25 cellular contexts compared by ENCODE assay signal in the genomic region with DNA sequence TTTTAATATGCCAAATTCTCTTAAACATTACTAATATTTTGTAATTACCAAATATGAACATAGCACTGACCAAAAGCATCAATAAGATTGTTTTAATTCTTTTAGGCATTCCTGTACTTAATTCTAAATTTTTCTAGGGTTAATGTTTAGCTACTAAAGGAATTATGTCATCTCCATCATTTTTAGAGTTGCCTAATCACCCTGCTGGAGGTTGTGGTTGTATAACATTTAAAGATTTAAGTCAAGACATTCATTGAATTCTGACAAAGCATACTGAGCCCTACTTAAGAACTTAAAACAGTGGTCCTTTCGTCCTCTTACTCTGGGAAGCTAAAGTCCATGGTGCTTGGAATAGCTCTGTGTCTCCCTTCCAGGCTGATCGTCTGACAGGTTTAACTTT. TPM values are rescaled to one million over a fixed set of nuclear protein-coding genes. Genes with fewer than 3 reads are reported as not detected.
DNase-seq lines count a peak whose midpoint lies in the region; FAIRE-seq and TF ChIP-seq lines count a peak whose summit lies in the region.
"Had no signal": no experiment of that assay in that cellular context is flagged by ENCODE, and none has a peak within 500 bp of the region (broad histone marks: within the 10 kb centered on the region; RNA-seq: fewer than 3 reads in every experiment).

No MANE protein-coding gene starts in this region.

- FAIRE-seq in endometrium (lab: Jason Lieb, UNC) = peak; percentile 4
- FAIRE-seq: bronchial epithelial cell, D721Med, endothelial cell of umbilical vein, H1 had no signal

- H3K4me1 ChIP-seq in osteoblast (ENCODE audit: insufficient read depth, low read length) = peaks cover 30% of the 10 kb centered on the region
- no peaks in the 10 kb centered on the region for H3K4me1 ChIP-seq in uterus
- H3K4me1 ChIP-seq: gastrocnemius medialis, tibial artery had no signal

- no peaks in the 10 kb centered on the region for H3K79me2 ChIP-seq in osteoblast (ENCODE audit: insufficient read depth, low read length)

- POLR2A ChIA-PET in AG04449 (lab: Yijun Ruan, JAX) = interaction anchor here (0.8 to 3.9 kb wide), 6 partner anchors 12 to 66 kb away, joined by 3 to 36 read pairs (median 3); a partner anchor contains a TSS

- peak overlapping the region; percentile 46 for H3K27ac ChIP-seq in osteoblast (ENCODE audit: low read depth, low read length)
- H3K27ac ChIP-seq in uterus = no peak overlapping the region
- H3K27ac ChIP-seq: gastrocnemius medialis, tibial artery, WERI-Rb-1 had no signal

- intact Hi-C loops in uterus (cut with DNase I; ENCODE audit: low total_unique reads) = no loop called here

- no peak for TF ChIP-seq POLR2A in uterus (IDR thresholded peaks at IDR 0.05)

- H2AFZ ChIP-seq in osteoblast (ENCODE audit: low read length) = no peak overlapping the region

- H3K9me3 ChIP-seq in osteoblast (ENCODE audit: low read depth, low read length) (no peaks in the 10 kb centered on the region), uterus (no peaks in the 10 kb centered on the region)
- H3K9me3 ChIP-seq: gastrocnemius medialis, tibial artery had no signal

- H3K36me3 ChIP-seq in osteoblast (ENCODE audit: insufficient read depth, low read length) (no peaks in the 10 kb centered on the region), uterus (no peaks in the 10 kb centered on the region)
- H3K36me3 ChIP-seq: gastrocnemius medialis, tibial artery, WERI-Rb-1 had no signal

- no peaks in the 10 kb centered on the region for H4K20me1 ChIP-seq in osteoblast (ENCODE audit: insufficient read depth, low read length)

- H3K27me3 ChIP-seq in osteoblast (ENCODE audit: insufficient read depth, low read length) (no peaks in the 10 kb centered on the region), uterus (no peaks in the 10 kb centered on the region)
- H3K27me3 ChIP-seq: gastrocnemius medialis, tibial artery had no signal

- TF ChIP-seq CTCF in AG04449 (IDR thresholded peaks at IDR 0.05; ENCODE audit: insufficient read depth, low read length, missing control alignments) (no peak), osteoblast (IDR thresholded peaks at IDR 0.05; ENCODE audit: extremely low read depth, low read depth, low read length) (no peak), uterus (IDR thresholded peaks at IDR 0.05) (no peak)

- H3K4me2 ChIP-seq in osteoblast (ENCODE audit: insufficient read depth, low read length) = peak overlapping the region; percentile 37

- CTCF ChIA-PET in AG04449 (lab: Yijun Ruan, JAX) = interaction anchor here (1.1 to 3.2 kb wide), 4 partner anchors 11 to 95 kb away, joined by 3 to 14 read pairs (median 6); a partner anchor contains a TSS

- no peak overlapping the region for H3K4me3 ChIP-seq in AG04449 (ENCODE audit: low read depth, low read length)
- no peak overlapping the region for H3K4me3 ChIP-seq in osteoblast (ENCODE audit: insufficient read depth, low read length)
- no peak overlapping the region for H3K4me3 ChIP-seq in uterus
- H3K4me3 ChIP-seq: gastrocnemius medialis, tibial artery had no signal

- DNase-seq in AG04449 (ENCODE audit: low read depth, low spot score) (peak; percentile 68), MV-4-11 (lab: John Stamatoyannopoulos, UW) (peak; percentile 10), osteoblast (ENCODE audit: insufficient read length, low spot score, missing footprints) (no peak), uterus (no peak), SW 1271 (lab: John Stamatoyannopoulos, UW) (no peak), foreskin melanocyte (no peak)
- no peak for DNase-seq in stimulated activated CD4-positive, alpha-beta T cell treated with anti-CD3 and anti-CD28 coated beads, Interleukin-4, amount 100 ng/mL, for 4 hours
- DNase-seq: activated CD4-positive, alpha-beta T cell treated with anti-CD3 and anti-CD28 coated beads, Interleukin-2, amount 50 U/mL, for 1 hour; activated CD8-positive, alpha-beta memory T cell treated with anti-CD3 and anti-CD28 coated beads, Interleukin-2, amount 50 U/mL, for 4 hours; activated naive CD8-positive, alpha-beta T cell treated with anti-CD3 and anti-CD28 coated beads, Interleukin-2, amount 10 ng/mL, durations not matched to agents 7 days and 5 days; C1 segment of cervical spinal cord; gastrocnemius medialis; KBM-7; NCI-H146; NCI-H2171 treated with DMSO at 0.1 percent for 48 hours; NCI-H524 treated with DMSO at 0.1 percent for 48 hours; T-helper 2 cell; tibial artery; WERI-Rb-1 had no signal

RNA-seq across cellular contexts. Expression of a gene that starts 28.1 kb away (rescaled TPM):
- 277 and 296 TPM in 2 replicates for total RNA-seq in osteoblast
- 10 to 100 TPM; 23.1 to 80.1 (median 56.7) TPM for total RNA-seq in uterus
- total RNA-seq: activated T-helper 2 cell treated with anti-CD3 and anti-CD28 coated beads, Interferon-gamma antibody, Interleukin-2, Interleukin-4, amounts not matched to agents 10 μg/mL and 5 μg/mL and 100 μg/mL, durations not matched to agents 14 hours and 24 hours and 36 hours had no signal

Comparison
In these comparisons a context has a peak if more than half of its experiments do, and no peak if none do; other contexts are left out.
1. DNase-seq: peak in AG04449 (single experiment) and MV-4-11 (single experiment); none in osteoblast (single experiment), uterus (0 of 2), SW 1271 (0 of 2), stimulated activated CD4-positive, alpha-beta T cell treated with anti-CD3 and anti-CD28 coated beads, Interleukin-4, amount 100 ng/mL, for 4 hours (0 of 2) and foreskin melanocyte (single experiment).